ENCODE assay signal across 1 cellular context in genomic region chr19:49534632-49535385, GRCh38.
TF ChIP-seq lines count a peak whose summit lies in the region.

No MANE protein-coding gene starts in this region.

TF ChIP-seq in endothelial cell of umbilical vein, 7 proteins besides CTCF, POLR2A, EP300 and RAD21:
- TF ChIP-seq POLR2AphosphoS5 (IDR thresholded peaks at IDR 0.05; ENCODE audit: insufficient read depth, low read depth, low read length) (no peak), FOS (IDR thresholded peaks at IDR 0.05; ENCODE audit: borderline replicate concordance, insufficient read depth, low read length) (no peak), MYC (IDR thresholded peaks at IDR 0.05; ENCODE audit: low read depth, low read length) (no peak), MAX (IDR thresholded peaks at IDR 0.05; ENCODE audit: insufficient read depth, insufficient read length) (no peak), JUN (IDR thresholded peaks at IDR 0.05; ENCODE audit: borderline replicate concordance, insufficient read depth, insufficient read length, low read depth) (no peak), GATA2 (IDR thresholded peaks at IDR 0.05; ENCODE audit: insufficient read depth, insufficient read length, low read depth, low read length) (no peak), EZH2 (IDR thresholded peaks at IDR 0.05; ENCODE audit: borderline replicate concordance, low read depth, low read length, severe bottlenecking) (no peak)
